ENCODE assay signal across 8 cellular contexts in the genomic region with DNA sequence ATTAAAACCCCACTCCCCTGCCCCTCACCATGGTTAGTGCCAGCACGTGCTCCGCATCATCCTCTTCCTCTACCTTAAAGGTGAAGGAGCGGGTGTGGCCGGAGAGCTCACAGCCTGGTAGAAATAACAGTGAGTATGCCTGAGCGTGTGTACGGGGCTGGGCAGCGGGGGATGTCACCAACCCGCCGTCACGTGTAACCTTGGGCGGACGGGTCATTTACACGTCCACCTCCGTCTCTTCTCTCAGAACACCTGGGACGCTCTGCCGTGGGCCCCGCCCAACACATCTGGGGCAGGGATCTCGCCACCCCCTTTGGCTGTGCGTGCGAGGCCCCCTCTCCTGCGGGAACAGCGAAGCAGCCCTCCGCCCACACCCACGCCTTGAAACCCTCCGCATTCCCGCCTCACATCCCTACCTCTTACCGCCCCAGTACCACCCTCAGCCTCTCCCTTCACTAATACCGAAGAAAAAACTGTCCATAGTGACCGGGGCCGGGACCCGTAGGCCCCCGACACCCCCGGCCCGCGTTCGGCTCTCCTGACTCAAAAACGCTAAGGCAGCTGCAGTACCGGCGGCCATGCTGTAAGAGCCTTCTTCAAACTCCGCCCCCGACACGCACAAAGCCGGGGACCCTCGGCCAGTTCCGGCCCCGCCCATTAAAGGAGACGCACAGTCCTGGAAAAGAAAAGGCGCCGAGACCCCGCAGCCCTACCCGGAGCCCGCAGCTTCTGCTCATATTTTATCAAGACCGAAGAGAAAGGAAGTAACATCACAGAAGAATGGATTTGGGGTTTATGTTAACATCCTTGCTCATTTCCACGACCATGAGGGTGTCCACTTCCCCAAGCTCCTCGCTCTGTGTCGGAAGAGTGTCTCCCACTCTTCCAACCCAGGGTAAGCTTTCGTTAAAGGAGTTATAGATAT. TPM values are rescaled to one million over a fixed set of nuclear protein-coding genes. Genes with fewer than 3 reads are reported as not detected.
DNase-seq lines count a peak whose midpoint lies in the region; ATAC-seq and TF ChIP-seq lines count a peak whose summit lies in the region.

A gene with protein sequence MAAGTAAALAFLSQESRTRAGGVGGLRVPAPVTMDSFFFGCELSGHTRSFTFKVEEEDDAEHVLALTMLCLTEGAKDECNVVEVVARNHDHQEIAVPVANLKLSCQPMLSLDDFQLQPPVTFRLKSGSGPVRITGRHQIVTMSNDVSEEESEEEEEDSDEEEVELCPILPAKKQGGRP (minus strand): TSS at position 636 of the 925 bp plus-strand sequence. CDS start 56 bp downstream, at position 580.

- H3K27ac Mint-ChIP-seq in osteocyte (ENCODE audit: unreplicated experiment) = peak within 1 kb of the TSS; percentile 86

- H3K36me3 Mint-ChIP-seq in osteocyte (ENCODE audit: unreplicated experiment) = peaks cover 24% of the 10 kb centered on the region

- peak; percentile 57 for ATAC-seq in GM21619 (IDR thresholded peaks at IDR 0.05; ENCODE audit: unreplicated experiment)

- no peak within 1 kb of the TSS for H3K27ac ChIP-seq in temporal lobe (ENCODE audit: low read depth, low read length)

- no peaks in the 10 kb centered on the region for H3K9me3 Mint-ChIP-seq in osteocyte (ENCODE audit: unreplicated experiment)

- DNase-seq in DMS153 (lab: John Stamatoyannopoulos, UW) = peak; percentile 22
- peak; percentile 79 for DNase-seq in M059J (ENCODE audit: low read depth)
- DNase-seq in SKM-1 (lab: John Stamatoyannopoulos, UW; ENCODE audit: unreplicated experiment) = peak; percentile 36
- DNase-seq in activated naive CD4-positive, alpha-beta T cell treated with anti-CD3 and anti-CD28 coated beads, Interleukin-2, amount 50 U/mL, for 16 hours = peak; percentile 91
- DNase-seq in glomerular visceral epithelial cell (ENCODE audit: extremely low spot score) = peak; percentile 81
- peak; percentile 93 for DNase-seq in osteocyte (ENCODE audit: extremely low spot score, unreplicated experiment)

- H3K4me1 Mint-ChIP-seq in osteocyte (ENCODE audit: unreplicated experiment) = peaks cover 45% of the 10 kb centered on the region

- H3K27me3 Mint-ChIP-seq in osteocyte (ENCODE audit: unreplicated experiment) = peaks cover 12% of the 10 kb centered on the region

- H3K4me3 Mint-ChIP-seq in osteocyte (ENCODE audit: unreplicated experiment) = peak within 1 kb of the TSS; percentile 100

- TF ChIP-seq CTCF in osteocyte (IDR thresholded peaks at IDR 0.05) = no peak

RNA-seq across cellular contexts. Expression of the gene that starts here (rescaled TPM):
- 35.2 and 53.3 TPM in 2 replicates for total RNA-seq in M059J (2014; rRNA removed; shearing (Covaris generic))
- total RNA-seq in osteocyte = 35.6 and 42.6 TPM in 2 replicates
- 20.9 TPM for total RNA-seq in temporal lobe

Comparison
In these comparisons a context has a peak if more than half of its experiments do, and no peak if none do; other contexts are left out.
1. DNase-seq: peak in every context shown above with its lines; median percentile 93 in osteocyte; 91 in activated naive CD4-positive, alpha-beta T cell treated with anti-CD3 and anti-CD28 coated beads, Interleukin-2, amount 50 U/mL, for 16 hours; 81 in glomerular visceral epithelial cell; 79 in M059J; 36 in SKM-1; 22 in DMS153.